ENCODE assay signal across 8 cellular contexts in genomic region chr19:10194500-10195198, GRCh38. TPM values are rescaled to one million over a fixed set of nuclear protein-coding genes. Genes with fewer than 3 reads are reported as not detected.
DNase-seq lines count a peak whose midpoint lies in the region; TF ChIP-seq lines count a peak whose summit lies in the region.

DNMT1 (minus strand) TSS chr19:10194953; CDS start chr19:10194899, 54 bp downstream.

- no peaks in the 10 kb centered on the region for H3K9me2 ChIP-seq in SK-N-SH

- peak within 1 kb of the TSS; percentile 93 for H2AFZ ChIP-seq in SK-N-SH (ENCODE audit: low read depth)

- H3F3A ChIP-seq in SK-N-SH (replicated peaks; ENCODE audit: insufficient read depth), result peaks cover 17% of the 10 kb centered on the region

- peaks cover 49% of the 10 kb centered on the region for H3K79me2 ChIP-seq in SK-N-SH (ENCODE audit: insufficient read depth)

- peaks cover 0 to 13% of the 10 kb centered on the region in 2 experiments for H3K36me3 ChIP-seq in SK-N-SH (replicated peaks in 1 of 2; ENCODE audit: control insufficient read depth in 1 of 2, insufficient read depth in 2 of 2, low read length in 1 of 2)

- peak in 1 of 2 experiments; percentile 70; a peak in 1 of 4 replicates for TF ChIP-seq EP300 in SK-N-SH (IDR thresholded peaks at IDR 0.05; ENCODE audit: borderline replicate concordance in 1 of 2, low read depth in 1 of 2, low read length in 1 of 2)

- H3K27ac ChIP-seq in SK-N-SH (ENCODE audit: low read depth in 2 of 2, low read length in 1 of 2), result peak within 1 kb of the TSS; percentile 71 to 80

- no peaks in the 10 kb centered on the region for H3K27me3 ChIP-seq in SK-N-SH (ENCODE audit: insufficient read depth)

- CTCF ChIA-PET in SK-N-SH (lab: Yijun Ruan, JAX), result interaction anchor here (0.7 to 1.9 kb wide), 6 partner anchors 33 to 264 kb away, joined by 3 to 13 read pairs (median 3); partner anchors contain the start of gene S1PR2

- WGBS in SK-N-SH (ENCODE audit: low lambda C conversion rate), result 2% methylated on average over 30 of the region's 71 CpGs

- H3K9ac ChIP-seq in SK-N-SH, result peak within 1 kb of the TSS; percentile 84

- H3K4me2 ChIP-seq in SK-N-SH, result peak within 1 kb of the TSS; percentile 91

- TF ChIP-seq RAD21 in SK-N-SH (IDR thresholded peaks at IDR 0.05; ENCODE audit: low read length), result no peak

- H3K4me3 ChIP-seq in HFF-Myc (replicated peaks; ENCODE audit: low read depth, low read length), result peak within 1 kb of the TSS; percentile 97
- H3K4me3 ChIP-seq in SK-N-SH (ENCODE audit: low read depth in 2 of 2, low read length in 1 of 2), result peak within 1 kb of the TSS; percentile 61 to 82

- TF ChIP-seq CTCF in HFF-Myc (IDR thresholded peaks at IDR 0.05; ENCODE audit: low read depth, low read length, missing control alignments) (no peak), SK-N-SH (IDR thresholded peaks at IDR 0.05) (no peak)

- peaks cover 7 to 15% of the 10 kb centered on the region in 2 experiments; a peak in 2 of 4 replicates for H3K4me1 ChIP-seq in SK-N-SH (ENCODE audit: control insufficient read depth in 1 of 2, insufficient read depth in 2 of 2, low read depth in 1 of 2, low read length in 1 of 2)

- no peaks in the 10 kb centered on the region for H3K9me3 ChIP-seq in SK-N-SH

- POLR2A ChIA-PET in SK-N-SH (lab: Yijun Ruan, JAX), result interaction anchor here (0.5 to 1.7 kb wide), 11 partner anchors 12 to 367 kb away, joined by 3 to 5 read pairs (median 3); partner anchors contain the start of gene UBL5

- DNase-seq in GM03348 (ENCODE audit: low spot score), result peak; percentile 100
- DNase-seq in HFF-Myc (ENCODE audit: extremely low read depth, low read depth), result peak; percentile 88
- peak; percentile 96 for DNase-seq in NCI-H1092 (lab: John Stamatoyannopoulos, UW)
- peak; percentile 100 for DNase-seq in SK-N-SH
- peak; percentile 98 for DNase-seq in activated naive CD4-positive, alpha-beta T cell treated with anti-CD3 and anti-CD28 coated beads, Interleukin-2, amount 50 U/mL, for 16 hours
- DNase-seq in globus pallidus (ENCODE audit: low spot score), result peak; percentile 96
- peak; percentile 56 to 99 (median 95) for DNase-seq in nucleus accumbens (lab: John Stamatoyannopoulos, UW)
- peak; percentile 96 for DNase-seq in superior temporal gyrus (ENCODE audit: extremely low spot score)

- H4K20me1 ChIP-seq in SK-N-SH (ENCODE audit: insufficient read depth), result peaks cover 28% of the 10 kb centered on the region; the same call in 1 of the 2 replicates

TF ChIP-seq in SK-N-SH, 30 proteins besides CTCF, POLR2A, EP300 and RAD21 (continues in another document):
- TF ChIP-seq FOXM1 (IDR thresholded peaks at IDR 0.05; ENCODE audit: low read depth), result no peak
- no peak for TF ChIP-seq GATA2 (CRISPR knock-in tag; IDR thresholded peaks at IDR 0.05)
- no peak for TF ChIP-seq RXRA (IDR thresholded peaks at IDR 0.05; ENCODE audit: borderline replicate concordance, low read depth)
- no peak for TF ChIP-seq USF2 (IDR thresholded peaks at IDR 0.05; ENCODE audit: borderline replicate concordance, low read depth, low read length)
- no peak for TF ChIP-seq RCOR1 (IDR thresholded peaks at IDR 0.05; ENCODE audit: low read length)
- TF ChIP-seq NFIC (IDR thresholded peaks at IDR 0.05; ENCODE audit: borderline replicate concordance), result peak; percentile 84
- no peak for TF ChIP-seq ZBTB33 (IDR thresholded peaks at IDR 0.05; ENCODE audit: borderline replicate concordance, low read depth)
- TF ChIP-seq MXI1 (IDR thresholded peaks at IDR 0.05; ENCODE audit: low read depth, low read length), result peak; percentile 70
- no peak for TF ChIP-seq PBX3 (IDR thresholded peaks at IDR 0.05)
- peak; percentile 16 for TF ChIP-seq USF1 (IDR thresholded peaks at IDR 0.05; ENCODE audit: borderline replicate concordance, low read depth)
- TF ChIP-seq YY1 (IDR thresholded peaks at IDR 0.05; ENCODE audit: low read depth), result no peak
- peak; percentile 90; the same call in 1 of the 2 replicates for TF ChIP-seq SIN3A (IDR thresholded peaks at IDR 0.05; ENCODE audit: borderline replicate concordance, low read depth, low read length)
- TF ChIP-seq FOSL2 (IDR thresholded peaks at IDR 0.05; ENCODE audit: borderline replicate concordance, low read depth), result no peak
- TF ChIP-seq RFX5 (IDR thresholded peaks at IDR 0.05; ENCODE audit: low read length), result 0 out of 2 replicates have a peak, but pooled peaks have one; percentile 6
- TF ChIP-seq MEF2A (IDR thresholded peaks at IDR 0.05; ENCODE audit: borderline replicate concordance, low read depth), result no peak
- TF ChIP-seq REST (IDR thresholded peaks at IDR 0.05; ENCODE audit: low read depth, low read length), result 0 out of 2 replicates have a peak, but pooled peaks have one; percentile 19
- TF ChIP-seq EZH2phosphoT487 (IDR thresholded peaks at IDR 0.05; ENCODE audit: borderline replicate concordance, low read depth), result no peak
- peak; percentile 68 for TF ChIP-seq MAX (IDR thresholded peaks at IDR 0.05; ENCODE audit: low read depth)
- peak; percentile 64; the same call in 1 of the 2 replicates for TF ChIP-seq ELF1 (IDR thresholded peaks at IDR 0.05)
- TF ChIP-seq SMC3 (IDR thresholded peaks at IDR 0.05; ENCODE audit: low read depth, low read length), result no peak
- TF ChIP-seq FOXJ3 (CRISPR knock-in tag; IDR thresholded peaks at IDR 0.05), result no peak

RNA-seq across cellular contexts. Expression of gene DNMT1, which starts in this region (rescaled TPM):
- 46.1 and 58.3 TPM in 2 replicates for polyA plus RNA-seq in SK-N-SH (2012; rRNA removed)
- 33.8 and 37.3 TPM in 2 replicates for polyA plus RNA-seq in SK-N-SH (2012; cell fraction: cytosol; rRNA removed)
- polyA plus RNA-seq in SK-N-SH (2012; cell fraction: nucleus; rRNA removed), result 151 and 170 TPM in 2 replicates

Comparison
In these comparisons a context has a peak if more than half of its experiments do, and no peak if none do; other contexts are left out.
1. Peak in every context shown above with its lines: DNase-seq, H3K4me3 ChIP-seq and H3K27ac ChIP-seq.